Comparison of ENCODE assay signal across 32 cellular contexts in the genomic region with DNA sequence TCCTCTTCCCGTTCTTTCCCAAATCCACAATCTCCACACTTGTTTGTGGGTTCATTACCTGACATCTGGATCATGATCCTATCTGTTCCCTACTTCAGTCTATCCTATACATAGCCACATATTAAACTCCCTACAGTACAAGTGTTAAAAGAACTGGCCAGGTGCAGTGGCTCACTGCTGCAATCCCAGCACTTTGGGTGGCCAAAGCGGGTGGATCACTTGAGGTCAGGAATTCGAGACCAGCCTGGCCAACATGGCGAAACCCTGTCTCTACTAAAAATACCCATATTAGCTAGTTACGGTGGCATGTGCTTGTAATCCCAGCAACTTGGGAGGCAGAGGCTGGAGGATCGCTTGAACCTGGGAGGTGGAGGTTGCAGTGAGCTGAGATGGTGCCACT.
"Had no signal": no experiment of that assay in that cellular context is flagged by ENCODE, and none has a peak within 500 bp of the region (broad histone marks: within the 10 kb centered on the region; RNA-seq: fewer than 3 reads in every experiment).

No MANE protein-coding gene starts in this region.

- H3K27ac Mint-ChIP-seq: activated CD4-positive, alpha-beta memory T cell treated with anti-CD3 and anti-CD28 coated beads for 36 hours; activated CD4-positive, alpha-beta T cell treated with anti-CD3 and anti-CD28 coated beads for 36 hours; activated CD4-positive, alpha-beta T cell treated with anti-CD3 and anti-CD28 coated beads, Interleukin-2, amount 10 ng/mL, durations not matched to agents 24 days and 14 days; activated CD8-positive, alpha-beta memory T cell treated with anti-CD3 and anti-CD28 coated beads, Interleukin-2, amount 10 ng/mL, durations not matched to agents 7 days and 5 days; activated CD8-positive, alpha-beta T cell treated with anti-CD3 and anti-CD28 coated beads, Interleukin-2, amount 10 ng/mL, durations not matched to agents 7 days and 5 days; activated naive CD8-positive, alpha-beta T cell treated with anti-CD3 and anti-CD28 coated beads for 36 hours; activated T-helper 1 cell treated with anti-CD3 and anti-CD28 coated beads, Interleukin-12 subunit alpha, Interleukin-12 subunit beta, Interleukin-2, Interleukin-4 antibody, amounts not matched to agents 30 ng/mL and 10 ng/mL and 1 ng/mL, durations not matched to agents 14 hours and 24 hours and 36 hours; activated T-helper 2 cell treated with anti-CD3 and anti-CD28 coated beads, Interferon-gamma antibody, Interleukin-2, Interleukin-4, amounts not matched to agents 10 μg/mL and 5 μg/mL and 100 μg/mL, durations not matched to agents 14 hours and 24 hours and 36 hours; dendritic cell treated with granulocyte-macrophage colony-stimulating factor and Interleukin-4, amounts not matched to agents 40 ng/mL and 50 ng/mL, for 4 days; endodermal cell had no signal

- H3K27me3 ChIP-seq: brain microvascular endothelial cell, dorsolateral prefrontal cortex, esophagus muscularis mucosa, gastrocnemius medialis, heart left ventricle had no signal

- H3K4me3 ChIP-seq: coronary artery, dorsolateral prefrontal cortex, esophagus muscularis mucosa, gastrocnemius medialis, heart left ventricle had no signal

- H3K27me3 Mint-ChIP-seq: activated CD4-positive, alpha-beta memory T cell treated with anti-CD3 and anti-CD28 coated beads for 36 hours; activated CD4-positive, alpha-beta T cell treated with anti-CD3 and anti-CD28 coated beads for 36 hours; activated naive CD8-positive, alpha-beta T cell treated with anti-CD3 and anti-CD28 coated beads for 36 hours; central memory CD8-positive, alpha-beta T cell had no signal

- ATAC-seq: activated CD4-positive, alpha-beta T cell treated with anti-CD3 and anti-CD28 coated beads for 36 hours; activated CD8-positive, alpha-beta memory T cell treated with anti-CD3 and anti-CD28 coated beads, Interleukin-2, amount 10 ng/mL, durations not matched to agents 7 days and 5 days; activated CD8-positive, alpha-beta T cell treated with anti-CD3 and anti-CD28 coated beads, Interleukin-2, amount 10 ng/mL, durations not matched to agents 7 days and 5 days; foreskin keratinocyte had no signal

- H3K36me3 ChIP-seq: brain microvascular endothelial cell, esophagus muscularis mucosa, gastrocnemius medialis, heart left ventricle had no signal

- H3K9me3 ChIP-seq: esophagus muscularis mucosa, gastrocnemius medialis, heart left ventricle had no signal

- H3K9me3 Mint-ChIP-seq: activated CD4-positive, alpha-beta memory T cell treated with anti-CD3 and anti-CD28 coated beads for 36 hours; activated CD4-positive, alpha-beta T cell treated with anti-CD3 and anti-CD28 coated beads, Interleukin-2, amount 10 ng/mL, durations not matched to agents 24 days and 14 days; activated naive CD8-positive, alpha-beta T cell treated with anti-CD3 and anti-CD28 coated beads for 36 hours; activated T-helper 1 cell treated with anti-CD3 and anti-CD28 coated beads, Interleukin-12 subunit alpha, Interleukin-12 subunit beta, Interleukin-2, Interleukin-4 antibody, amounts not matched to agents 30 ng/mL and 10 ng/mL and 1 ng/mL, durations not matched to agents 14 hours and 24 hours and 36 hours; activated T-helper 2 cell treated with anti-CD3 and anti-CD28 coated beads, Interferon-gamma antibody, Interleukin-2, Interleukin-4, amounts not matched to agents 10 μg/mL and 5 μg/mL and 100 μg/mL, durations not matched to agents 14 hours and 24 hours and 36 hours; central memory CD8-positive, alpha-beta T cell; dendritic cell treated with granulocyte-macrophage colony-stimulating factor and Interleukin-4, amounts not matched to agents 40 ng/mL and 50 ng/mL, for 4 days had no signal

- H3K36me3 Mint-ChIP-seq: activated CD4-positive, alpha-beta memory T cell treated with anti-CD3 and anti-CD28 coated beads for 36 hours; activated CD8-positive, alpha-beta memory T cell treated with anti-CD3 and anti-CD28 coated beads, Interleukin-2, amount 10 ng/mL, durations not matched to agents 7 days and 5 days; activated naive CD8-positive, alpha-beta T cell treated with anti-CD3 and anti-CD28 coated beads for 36 hours had no signal

- H3K27ac ChIP-seq: brain microvascular endothelial cell, esophagus muscularis mucosa, foreskin keratinocyte, gastrocnemius medialis had no signal

- H3K4me1 Mint-ChIP-seq: activated CD4-positive, alpha-beta T cell treated with anti-CD3 and anti-CD28 coated beads, Interleukin-2, amount 10 ng/mL, durations not matched to agents 24 days and 14 days; activated CD8-positive, alpha-beta memory T cell treated with anti-CD3 and anti-CD28 coated beads, Interleukin-2, amount 10 ng/mL, durations not matched to agents 7 days and 5 days; central memory CD8-positive, alpha-beta T cell; endodermal cell had no signal

- H3K4me1 ChIP-seq: foreskin keratinocyte had no signal

- DNase-seq: activated CD4-positive, alpha-beta memory T cell treated with anti-CD3 and anti-CD28 coated beads for 36 hours; activated CD4-positive, alpha-beta T cell treated with anti-CD3 and anti-CD28 coated beads for 36 hours; activated CD4-positive, alpha-beta T cell treated with anti-CD3 and anti-CD28 coated beads, Interleukin-2, amount 10 ng/mL, durations not matched to agents 24 days and 14 days; activated CD4-positive, CD25-positive, alpha-beta regulatory T cell; activated CD4-positive, CD25-positive, alpha-beta regulatory T cell treated with anti-CD3 and anti-CD28 coated beads, Interleukin-2, amount 50 U/mL, for 72 hours; activated CD8-positive, alpha-beta memory T cell treated with anti-CD3 and anti-CD28 coated beads, Interleukin-2, amount 10 ng/mL, durations not matched to agents 7 days and 5 days; activated CD8-positive, alpha-beta memory T cell treated with anti-CD3 and anti-CD28 coated beads, Interleukin-2, amount 50 U/mL, for 4 hours; activated CD8-positive, alpha-beta T cell treated with anti-CD3 and anti-CD28 coated beads, Interleukin-2, amount 10 ng/mL, durations not matched to agents 7 days and 5 days; activated effector memory CD4-positive, alpha-beta T cell treated with anti-CD3 and anti-CD28 coated beads, Interleukin-2, amount 50 U/mL, for 16 hours; activated naive CD4-positive, alpha-beta T cell treated with anti-CD3 and anti-CD28 coated beads, Interleukin-2, amount 50 U/mL, for 16 hours; activated naive CD4-positive, alpha-beta T cell treated with Interleukin-2 at 50 U/mL for 16 hours; activated naive CD8-positive, alpha-beta T cell treated with anti-CD3 and anti-CD28 coated beads for 36 hours; activated T-cell treated with anti-CD3 and anti-CD28 coated beads, Interleukin-2, amount 50 U/mL, for 1 hour; activated T-cell treated with anti-CD3 and anti-CD28 coated beads, Interleukin-2, amount 50 U/mL, for 48 hours; amniotic stem cell; anterior cingulate cortex; brain microvascular endothelial cell; dorsolateral prefrontal cortex; effector memory CD4-positive, alpha-beta T cell; endodermal cell; erythroblast; foreskin keratinocyte; glutamatergic neuron; heart left ventricle; T-helper 2 cell had no signal

- H3K4me3 Mint-ChIP-seq: activated CD4-positive, alpha-beta memory T cell treated with anti-CD3 and anti-CD28 coated beads for 36 hours; activated CD4-positive, alpha-beta T cell treated with anti-CD3 and anti-CD28 coated beads for 36 hours; activated CD4-positive, alpha-beta T cell treated with anti-CD3 and anti-CD28 coated beads, Interleukin-2, amount 10 ng/mL, durations not matched to agents 24 days and 14 days; activated CD8-positive, alpha-beta memory T cell treated with anti-CD3 and anti-CD28 coated beads, Interleukin-2, amount 10 ng/mL, durations not matched to agents 7 days and 5 days; activated CD8-positive, alpha-beta T cell treated with anti-CD3 and anti-CD28 coated beads, Interleukin-2, amount 10 ng/mL, durations not matched to agents 7 days and 5 days; activated naive CD8-positive, alpha-beta T cell treated with anti-CD3 and anti-CD28 coated beads for 36 hours; activated T-helper 1 cell treated with anti-CD3 and anti-CD28 coated beads, Interleukin-12 subunit alpha, Interleukin-12 subunit beta, Interleukin-2, Interleukin-4 antibody, amounts not matched to agents 30 ng/mL and 10 ng/mL and 1 ng/mL, durations not matched to agents 14 hours and 24 hours and 36 hours; central memory CD8-positive, alpha-beta T cell; dendritic cell treated with granulocyte-macrophage colony-stimulating factor and Interleukin-4, amounts not matched to agents 40 ng/mL and 50 ng/mL, for 4 days; endodermal cell had no signal
